10 cellular contexts compared by ENCODE assay signal in the genomic region with DNA sequence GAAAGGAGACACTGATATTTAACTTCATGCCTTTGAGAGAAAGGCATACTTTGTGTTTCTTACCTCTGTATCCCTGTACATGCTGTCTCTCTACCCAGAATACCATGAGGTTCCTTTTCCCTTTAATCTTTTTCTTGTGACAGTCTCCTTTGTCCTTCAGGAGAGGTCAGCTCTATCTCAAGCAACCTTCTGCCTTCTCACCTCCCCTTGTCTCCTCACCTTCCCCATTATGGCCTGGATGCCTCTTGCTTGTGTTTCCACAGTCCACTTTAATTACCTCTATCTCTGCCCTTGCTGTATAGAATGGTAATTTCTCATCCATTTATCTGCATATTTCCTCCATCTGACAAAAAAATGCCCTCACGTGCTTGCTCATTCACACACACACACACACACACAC. TPM values are rescaled to one million over a fixed set of nuclear protein-coding genes. Genes with fewer than 3 reads are reported as not detected.
A peak's percentile ranks its signal among the peaks of the same experiment; 100 is the strongest.
DNase-seq lines count a peak whose midpoint lies in the region; ATAC-seq and TF ChIP-seq lines count a peak whose summit lies in the region.
"Had no signal": no experiment of that assay in that cellular context is flagged by ENCODE, and none has a peak within 500 bp of the region (broad histone marks: within the 10 kb centered on the region; RNA-seq: fewer than 3 reads in every experiment).

No MANE protein-coding gene starts in this region.

- no peaks in the 10 kb centered on the region for H3K9me3 ChIP-seq in OCI-LY3 (ENCODE audit: insufficient read depth, low read length)

- POLR2A ChIA-PET in activated CD4-positive, alpha-beta T cell treated with anti-CD3 and anti-CD28 coated beads for 36 hours (lab: Charles Lee) = no interaction called here
- POLR2A ChIA-PET in RWPE1 (lab: Yijun Ruan, JAX; ENCODE audit: low non-redundant PET) = no interaction called here

- peaks cover 6% of the 10 kb centered on the region for H3K36me3 ChIP-seq in OCI-LY3 (replicated peaks; ENCODE audit: low read depth, low read length)

- no peak for DNase-seq in activated CD4-positive, alpha-beta T cell treated with anti-CD3 and anti-CD28 coated beads for 36 hours
- DNase-seq in activated CD4-positive, alpha-beta T cell treated with anti-CD3 and anti-CD28 coated beads, Interleukin-2, amount 50 U/mL, for 1 hour = no peak
- DNase-seq in endothelial cell (ENCODE audit: low spot score) = no peak
- no peak for DNase-seq in stimulated activated effector memory CD8-positive, alpha-beta T cell treated with anti-CD3 and anti-CD28 coated beads, Interleukin-12 subunit alpha, Interleukin-12 subunit beta, amount 100 ng/mL, for 72 hours (ENCODE audit: low spot score in 2 of 2)
- DNase-seq in RWPE1 (ENCODE audit: low spot score) = no peak
- no peak for DNase-seq in HPDE6-E6E7 (ENCODE audit: extremely low spot score)
- DNase-seq in DMS 273 treated with DMSO at 0.1 percent for 48 hours (lab: John Stamatoyannopoulos, UW) = no peak
- DNase-seq: left colon, NCI-H1436 had no signal

- peaks cover 46% of the 10 kb centered on the region for H3K36me3 Mint-ChIP-seq in activated CD4-positive, alpha-beta T cell treated with anti-CD3 and anti-CD28 coated beads for 36 hours (ENCODE audit: low read depth)
- peaks cover 9% of the 10 kb centered on the region for H3K36me3 Mint-ChIP-seq in endothelial cell (ENCODE audit: low read depth, unreplicated experiment)
- peaks cover 82% of the 10 kb centered on the region for H3K36me3 Mint-ChIP-seq in stimulated activated effector memory CD8-positive, alpha-beta T cell treated with anti-CD3 and anti-CD28 coated beads, Interleukin-12 subunit alpha, Interleukin-12 subunit beta, amount 100 ng/mL, for 72 hours

- H3K79me2 ChIP-seq in OCI-LY3 (ENCODE audit: low read length) = peaks cover 86% of the 10 kb centered on the region

- peak overlapping the region; percentile 98 for H3K27ac Mint-ChIP-seq in activated CD4-positive, alpha-beta T cell treated with anti-CD3 and anti-CD28 coated beads for 36 hours
- peak overlapping the region; percentile 89 for H3K27ac Mint-ChIP-seq in endothelial cell (ENCODE audit: unreplicated experiment)
- peak overlapping the region; percentile 89 for H3K27ac Mint-ChIP-seq in stimulated activated effector memory CD8-positive, alpha-beta T cell treated with anti-CD3 and anti-CD28 coated beads, Interleukin-12 subunit alpha, Interleukin-12 subunit beta, amount 100 ng/mL, for 72 hours

- CTCF ChIA-PET in activated CD4-positive, alpha-beta T cell treated with anti-CD3 and anti-CD28 coated beads for 36 hours (lab: Charles Lee) = interaction anchor here (0.9 kb wide), 1 partner anchor 89 kb away, joined by 3 read pairs; no protein-coding TSS in a partner anchor
- CTCF ChIA-PET in RWPE1 (lab: Yijun Ruan, JAX) = no interaction called here

- ATAC-seq in activated CD4-positive, alpha-beta T cell treated with anti-CD3 and anti-CD28 coated beads for 36 hours = no peak
- ATAC-seq in stimulated activated effector memory CD8-positive, alpha-beta T cell treated with anti-CD3 and anti-CD28 coated beads, Interleukin-12 subunit alpha, Interleukin-12 subunit beta, amount 100 ng/mL, for 72 hours = no peak
- ATAC-seq: left colon had no signal

- H3K4me1 Mint-ChIP-seq in activated CD4-positive, alpha-beta T cell treated with anti-CD3 and anti-CD28 coated beads for 36 hours = peaks cover 80% of the 10 kb centered on the region
- H3K4me1 Mint-ChIP-seq in endothelial cell (ENCODE audit: unreplicated experiment) = peaks cover 40% of the 10 kb centered on the region
- peaks cover 76% of the 10 kb centered on the region for H3K4me1 Mint-ChIP-seq in stimulated activated effector memory CD8-positive, alpha-beta T cell treated with anti-CD3 and anti-CD28 coated beads, Interleukin-12 subunit alpha, Interleukin-12 subunit beta, amount 100 ng/mL, for 72 hours

- H4K20me1 ChIP-seq in OCI-LY3 (ENCODE audit: insufficient read depth, low read length) = peaks cover 6% of the 10 kb centered on the region; the same call in 1 of the 2 replicates

- H3K4me3 ChIP-seq in OCI-LY3 (ENCODE audit: low read length) = no peak overlapping the region

- no peaks in the 10 kb centered on the region for H3K9me3 Mint-ChIP-seq in activated CD4-positive, alpha-beta T cell treated with anti-CD3 and anti-CD28 coated beads for 36 hours (ENCODE audit: low read depth)
- H3K9me3 Mint-ChIP-seq in endothelial cell (ENCODE audit: unreplicated experiment) = no peaks in the 10 kb centered on the region
- H3K9me3 Mint-ChIP-seq in stimulated activated effector memory CD8-positive, alpha-beta T cell treated with anti-CD3 and anti-CD28 coated beads, Interleukin-12 subunit alpha, Interleukin-12 subunit beta, amount 100 ng/mL, for 72 hours = no peaks in the 10 kb centered on the region

- H3K4me3 Mint-ChIP-seq in activated CD4-positive, alpha-beta T cell treated with anti-CD3 and anti-CD28 coated beads for 36 hours = peak overlapping the region; percentile 54
- peak overlapping the region; percentile 42 for H3K4me3 Mint-ChIP-seq in endothelial cell (ENCODE audit: unreplicated experiment)
- H3K4me3 Mint-ChIP-seq in stimulated activated effector memory CD8-positive, alpha-beta T cell treated with anti-CD3 and anti-CD28 coated beads, Interleukin-12 subunit alpha, Interleukin-12 subunit beta, amount 100 ng/mL, for 72 hours = peak overlapping the region; percentile 71

- no peaks in the 10 kb centered on the region for H3K27me3 Mint-ChIP-seq in activated CD4-positive, alpha-beta T cell treated with anti-CD3 and anti-CD28 coated beads for 36 hours
- H3K27me3 Mint-ChIP-seq in endothelial cell (ENCODE audit: unreplicated experiment) = peaks cover 13% of the 10 kb centered on the region

- peak overlapping the region; percentile 96 for H3K4me2 ChIP-seq in OCI-LY3 (ENCODE audit: low read length)

- H3K27ac ChIP-seq in OCI-LY3 (ENCODE audit: low read length) = peak overlapping the region; percentile 99; the same call in 1 of the 2 replicates
- H3K27ac ChIP-seq in RWPE1 = no peak overlapping the region

- peak overlapping the region; percentile 33; the same call in 1 of the 2 replicates for H3K9ac ChIP-seq in OCI-LY3 (ENCODE audit: low read length)

- H3K4me1 ChIP-seq in OCI-LY3 (ENCODE audit: low read length) = peaks cover 50% of the 10 kb centered on the region

- intact Hi-C loops in activated CD4-positive, alpha-beta T cell treated with anti-CD3 and anti-CD28 coated beads for 36 hours (cut with DNase I, micrococcal nuclease) = no loop called here

- TF ChIP-seq CTCF in OCI-LY3 (IDR thresholded peaks at IDR 0.05; ENCODE audit: low read depth, low read length) (no peak), endothelial cell (IDR thresholded peaks at IDR 0.05; ENCODE audit: unreplicated experiment) (no peak), RWPE1 (conservative IDR thresholded peaks at IDR 0.05; ENCODE audit: low read depth) (no peak)

- no peak overlapping the region for H2AFZ ChIP-seq in OCI-LY3 (ENCODE audit: low read depth, low read length)

- no peaks in the 10 kb centered on the region for H3K27me3 ChIP-seq in OCI-LY3 (ENCODE audit: low read depth, low read length)

RNA-seq across cellular contexts. Expression of a gene that starts 28.4 kb away (rescaled TPM):
- total RNA-seq in activated CD4-positive, alpha-beta T cell treated with anti-CD3 and anti-CD28 coated beads for 36 hours = 100 to 1,000 TPM; 476 to 609 TPM
- total RNA-seq in endothelial cell (ENCODE audit: unreplicated experiment) = 590 TPM
